ENCODE assay signal across 25 cellular contexts in genomic region chr1:199593475-199593874, GRCh38.
"Had no signal": no experiment of that assay in that cellular context is flagged by ENCODE, and none has a peak within 500 bp of the region (broad histone marks: within the 10 kb centered on the region; RNA-seq: fewer than 3 reads in every experiment).

No MANE protein-coding gene starts in this region.

- H3K27me3 ChIP-seq: SJSA1 had no signal

- H3K9me3 ChIP-seq: SJSA1 had no signal

- H3K36me3 ChIP-seq: MG63, SJSA1 had no signal

- DNase-seq: IMR-90, Karpas-422, KG1, MG63, NCI-H1092, NCI-H1105 treated with DMSO at 0.1 percent for 48 hours, NCI-H1417 treated with DMSO at 0.1 percent for 48 hours, NCI-H146, NCI-H1694 treated with DMSO at 0.1 percent for 48 hours, NCI-H1930, NCI-H2081, NCI-H2107, NCI-H2171, NCI-H226, NCI-H446, NCI-H510A, NCI-H524 treated with DMSO at 0.1 percent for 48 hours, NCI-H69, NCI-H774, Right ventricle myocardium superior, RPMI8226, SIG-M5 had no signal

- ATAC-seq: HepG2 had no signal

- FAIRE-seq: HepG2, RCC 7860 had no signal

- H3K4me3 ChIP-seq: MG63, SJSA1 had no signal

- H3K4me1 ChIP-seq: SJSA1 had no signal

- H3K27ac ChIP-seq: SJSA1 had no signal
